Comparison of ENCODE assay signal across 13 cellular contexts in the genomic region with DNA sequence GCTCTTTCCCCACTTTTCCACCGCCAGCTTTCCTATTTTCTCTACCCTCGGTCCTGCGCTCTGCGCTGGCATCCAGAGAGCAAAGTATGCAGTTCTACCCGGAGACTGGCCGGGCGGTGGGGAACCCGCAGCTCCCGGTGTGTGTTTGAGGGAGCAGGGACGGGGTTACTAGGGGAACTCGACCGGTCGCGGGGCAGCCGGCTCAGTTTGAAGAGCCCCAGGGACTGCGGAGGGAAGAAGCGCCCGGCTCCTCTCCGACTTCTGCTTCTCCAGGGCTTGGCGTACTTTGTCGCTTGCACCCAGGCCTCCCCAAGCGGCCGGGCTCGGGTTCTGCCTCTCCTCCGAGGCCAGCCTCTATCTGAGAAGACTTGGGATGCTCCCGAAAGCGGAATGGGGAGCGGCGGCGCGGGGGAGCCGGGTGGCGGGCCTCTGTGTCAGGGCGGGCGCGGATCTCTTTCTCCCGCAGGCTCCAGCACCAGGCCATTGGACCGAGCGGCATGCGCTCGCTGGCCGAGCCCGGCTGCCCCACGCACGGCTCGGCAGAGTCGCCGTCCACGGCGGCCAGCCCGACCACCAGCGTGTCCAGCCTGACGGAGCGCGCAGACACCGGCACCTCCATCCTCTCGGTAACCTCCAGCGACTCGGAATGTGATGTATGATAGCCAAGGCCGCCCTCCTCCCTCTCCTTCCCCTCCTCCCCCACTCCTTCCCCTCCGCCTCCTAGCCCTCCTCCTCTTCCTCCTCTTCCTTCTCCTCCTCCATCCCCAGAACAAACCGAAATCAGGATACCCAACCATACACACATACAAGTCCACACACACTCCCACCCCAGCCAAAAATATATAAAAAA. TPM values are rescaled to one million over a fixed set of nuclear protein-coding genes. Genes with fewer than 3 reads are reported as not detected.
DNase-seq lines count a peak whose midpoint lies in the region; ATAC-seq and TF ChIP-seq lines count a peak whose summit lies in the region.
"Had no signal": no experiment of that assay in that cellular context is flagged by ENCODE, and none has a peak within 500 bp of the region (broad histone marks: within the 10 kb centered on the region; RNA-seq: fewer than 3 reads in every experiment).

No MANE protein-coding gene starts in this region.

- H3K4me1 ChIP-seq in muscle layer of duodenum (ENCODE audit: control insufficient read depth in 1 of 2, insufficient read depth in 2 of 2, low read length in 2 of 2) (peaks cover 3 to 45% of the 10 kb centered on the region in 2 donors), aorta (ENCODE audit: control insufficient read depth in 1 of 2, insufficient read depth in 2 of 2, low read length in 2 of 2) (no peaks in the 10 kb centered on the region), uterus (peaks cover 0 to 11% of the 10 kb centered on the region in 2 donors)

- no peaks in the 10 kb centered on the region for H3K36me3 ChIP-seq in muscle layer of duodenum (ENCODE audit: control insufficient read depth in 1 of 2, insufficient read depth in 2 of 2, low read length in 2 of 2)
- H3K36me3 ChIP-seq in aorta (ENCODE audit: control insufficient read depth in 1 of 2, insufficient read depth in 2 of 2, low read length in 1 of 2): no peaks in the 10 kb centered on the region
- no peaks in the 10 kb centered on the region for H3K36me3 ChIP-seq in uterus

- peak overlapping the region; percentile 64 for H3K4me3 Mint-ChIP-seq in activated naive CD8-positive, alpha-beta T cell
- no peak overlapping the region for H3K4me3 Mint-ChIP-seq in activated naive CD8-positive, alpha-beta T cell treated with anti-CD3 and anti-CD28 coated beads, Interleukin-2, amount 50 U/mL, for 24 hours

- no peaks in the 10 kb centered on the region for H3K9me3 Mint-ChIP-seq in activated naive CD8-positive, alpha-beta T cell (ENCODE audit: low read depth)
- H3K9me3 Mint-ChIP-seq in activated naive CD8-positive, alpha-beta T cell treated with anti-CD3 and anti-CD28 coated beads, Interleukin-2, amount 50 U/mL, for 24 hours: no peaks in the 10 kb centered on the region

- ATAC-seq in activated naive CD8-positive, alpha-beta T cell treated with anti-CD3 and anti-CD28 coated beads, Interleukin-2, amount 50 U/mL, for 24 hours: no peak
- peak; percentile 39 for ATAC-seq in aorta (ENCODE audit: low FRiP score)
- ATAC-seq in esophagus mucosa: no peak
- no peak for ATAC-seq in HG02571 (IDR thresholded peaks at IDR 0.05; ENCODE audit: unreplicated experiment)

- H3K36me3 Mint-ChIP-seq in activated naive CD8-positive, alpha-beta T cell: no peaks in the 10 kb centered on the region
- H3K36me3 Mint-ChIP-seq in activated naive CD8-positive, alpha-beta T cell treated with anti-CD3 and anti-CD28 coated beads, Interleukin-2, amount 50 U/mL, for 24 hours (ENCODE audit: low read depth): no peaks in the 10 kb centered on the region

- no peaks in the 10 kb centered on the region for H3K9me3 ChIP-seq in muscle layer of duodenum (ENCODE audit: control insufficient read depth in 1 of 2, low read length in 2 of 2)
- H3K9me3 ChIP-seq in aorta (ENCODE audit: control insufficient read depth, low read length): no peaks in the 10 kb centered on the region
- no peaks in the 10 kb centered on the region for H3K9me3 ChIP-seq in uterus

- TF ChIP-seq POLR2A in uterus (IDR thresholded peaks at IDR 0.05): no peak

- no peak for DNase-seq in activated naive CD8-positive, alpha-beta T cell treated with anti-CD3 and anti-CD28 coated beads, Interleukin-2, amount 50 U/mL, for 24 hours
- DNase-seq in caudate nucleus (lab: John Stamatoyannopoulos, UW) (peak in 5 of 61 donors; percentile 12 to 58 (median 47)), aorta (no peak), uterus (no peak)
- DNase-seq: activated CD8-positive, alpha-beta memory T cell treated with anti-CD3 and anti-CD28 coated beads for 24 hours; AML-193; NCI-H446 treated with DMSO at 0.1 percent for 48 hours had no signal

- H3K27me3 Mint-ChIP-seq in activated naive CD8-positive, alpha-beta T cell: peaks cover 51% of the 10 kb centered on the region
- H3K27me3 Mint-ChIP-seq in activated naive CD8-positive, alpha-beta T cell treated with anti-CD3 and anti-CD28 coated beads, Interleukin-2, amount 50 U/mL, for 24 hours: peaks cover 90% of the 10 kb centered on the region

- 16 to 17% methylated on average over 56 to 62 of the region's 62 CpGs for WGBS in aorta, 2 donors

- peaks cover 74% of the 10 kb centered on the region for H3K27me3 ChIP-seq in muscle layer of duodenum (ENCODE audit: low read depth, low read length)
- no peaks in the 10 kb centered on the region for H3K27me3 ChIP-seq in aorta (ENCODE audit: control insufficient read depth in 1 of 2, insufficient read depth in 2 of 2, low read length in 1 of 2)
- H3K27me3 ChIP-seq in uterus: peaks cover 0 to 57% of the 10 kb centered on the region in 2 donors

- peaks cover 43% of the 10 kb centered on the region for H3K4me1 Mint-ChIP-seq in activated naive CD8-positive, alpha-beta T cell (ENCODE audit: low read depth)
- peaks cover 36% of the 10 kb centered on the region for H3K4me1 Mint-ChIP-seq in activated naive CD8-positive, alpha-beta T cell treated with anti-CD3 and anti-CD28 coated beads, Interleukin-2, amount 50 U/mL, for 24 hours

- H3K27ac Mint-ChIP-seq in activated naive CD8-positive, alpha-beta T cell: no peak overlapping the region
- H3K27ac Mint-ChIP-seq in activated naive CD8-positive, alpha-beta T cell treated with anti-CD3 and anti-CD28 coated beads, Interleukin-2, amount 50 U/mL, for 24 hours: no peak overlapping the region

- H3K4me3 ChIP-seq in muscle layer of duodenum (ENCODE audit: low read depth in 1 of 2, low read length in 2 of 2): peak overlapping the region; percentile 7 to 40
- H3K4me3 ChIP-seq in aorta (ENCODE audit: low read length in 2 of 2): no peak overlapping the region
- no peak overlapping the region for H3K4me3 ChIP-seq in uterus

- TF ChIP-seq CTCF in uterus (IDR thresholded peaks at IDR 0.05): no peak

- intact Hi-C loops in aorta (cut with DNase I): no loop called here
- intact Hi-C loops in uterus (cut with DNase I; ENCODE audit: low total_unique reads): no loop called here

- peak overlapping the region; percentile 95 for H3K27ac ChIP-seq in caudate nucleus (ENCODE audit: low read depth, low read length)
- no peak overlapping the region for H3K27ac ChIP-seq in muscle layer of duodenum (ENCODE audit: low read length)
- no peak overlapping the region for H3K27ac ChIP-seq in aorta (ENCODE audit: low read depth in 1 of 2, low read length in 2 of 2)
- H3K27ac ChIP-seq in uterus: no peak overlapping the region

RNA-seq across cellular contexts. Expression of gene SIX3, which starts 2.8 kb away (rescaled TPM):
- total RNA-seq in aorta (not detected), uterus (not detected), esophagus mucosa (not detected)
- not detected for polyA plus RNA-seq in aorta
- total RNA-seq: G401, M059J had no signal

Comparison
In these comparisons a context has a peak if more than half of its experiments do, and no peak if none do; other contexts are left out.
1. H3K4me3 ChIP-seq: peak in muscle layer of duodenum (2 of 2); none in aorta (0 of 2) and uterus (0 of 2).